ENCODE assay signal across 8 cellular contexts in the genomic region with DNA sequence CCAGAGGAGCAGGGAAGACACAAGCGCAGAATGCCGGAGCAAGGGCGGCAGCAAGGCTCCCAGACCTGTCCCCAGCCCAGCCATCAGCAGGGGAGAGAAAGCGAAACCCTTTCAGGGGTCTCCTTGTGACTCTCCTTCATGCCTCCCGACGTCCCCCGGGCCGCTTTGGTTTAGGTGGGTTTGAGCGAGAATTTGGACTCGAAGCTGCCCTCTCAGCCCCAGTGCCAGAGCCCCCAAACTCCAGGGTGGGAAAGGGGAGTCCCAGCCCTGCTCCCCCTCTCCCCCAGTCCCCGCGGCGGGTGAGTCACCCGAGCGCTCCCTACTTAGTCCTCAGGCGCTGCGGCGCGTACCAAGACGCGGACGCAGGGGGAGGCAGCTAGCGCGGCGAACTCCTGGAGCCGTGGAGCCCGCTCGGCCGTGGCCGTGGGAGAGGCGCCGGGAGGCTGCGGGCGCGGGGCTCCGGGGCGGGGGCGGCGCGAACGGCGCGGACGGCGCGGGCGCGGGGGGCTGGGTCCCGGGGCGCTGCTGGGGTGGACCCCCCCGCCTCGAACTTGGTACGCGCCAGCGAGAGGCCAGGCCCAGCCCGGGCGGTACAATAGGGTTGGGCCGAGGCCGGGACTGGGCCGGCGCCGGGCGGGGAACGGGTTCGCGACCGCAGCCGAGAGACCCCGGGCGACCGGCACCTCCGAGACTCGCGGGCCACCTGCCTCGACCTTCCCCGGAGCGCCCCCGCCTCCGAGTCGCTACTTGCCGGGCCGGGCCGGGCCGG.
DNase-seq lines count a peak whose midpoint lies in the region; ATAC-seq and TF ChIP-seq lines count a peak whose summit lies in the region.

MAP7D1 (plus strand) TSS at position 601 of the 769 bp plus-strand sequence. CDS start 258 bp downstream, outside the sequence.

- TF ChIP-seq CTCF in HL-60 (IDR thresholded peaks at IDR 0.05; ENCODE audit: insufficient read depth, low read length) = no peak

- DNase-seq in C1 segment of cervical spinal cord (lab: John Stamatoyannopoulos, UW) (peak; percentile 73 to 98 (median 92)), HL-60 (ENCODE audit: low read depth in 1 of 2, low spot score in 1 of 2) (peak; percentile 70 to 80), OCI-M1 (lab: John Stamatoyannopoulos, UW) (peak; percentile 87), activated T-cell treated with anti-CD3 and anti-CD28 coated beads for 48 hours (ENCODE audit: low read depth) (peak; percentile 81), erythroblast (lab: John Stamatoyannopoulos, UW) (peak; percentile 91 to 95)
- DNase-seq in stimulated activated CD8-positive, alpha-beta memory T cell treated with anti-CD3 and anti-CD28 coated beads, Interleukin-7, amount 100 ng/mL, for 24 hours (ENCODE audit: low read depth) = peak; percentile 62

- TF ChIP-seq POLR2A in erythroblast (IDR thresholded peaks at IDR 0.05; ENCODE audit: low read length) = peak; percentile 86

- H3K27ac ChIP-seq in HL-60 (replicated peaks) (peak within 1 kb of the TSS; percentile 86), muscle layer of colon (ENCODE audit: low read depth, low read length) (peak within 1 kb of the TSS; percentile 99)

- H3K27me3 ChIP-seq in HL-60 (ENCODE audit: insufficient read depth, poor library complexity, severe bottlenecking) (no peaks in the 10 kb centered on the region), muscle layer of colon (ENCODE audit: control insufficient read depth in 1 of 2, insufficient read depth in 2 of 2, low read length in 2 of 2) (no peaks in the 10 kb centered on the region)

- no peaks in the 10 kb centered on the region for H3K9me3 ChIP-seq in muscle layer of colon (ENCODE audit: low read length)

- ATAC-seq in GM19351 (IDR thresholded peaks at IDR 0.05; ENCODE audit: unreplicated experiment) = peak; percentile 54

- H3K4me1 ChIP-seq in muscle layer of colon (ENCODE audit: insufficient read depth, low read length) = peaks cover 54% of the 10 kb centered on the region

- H3K4me3 ChIP-seq in HL-60 (replicated peaks; ENCODE audit: insufficient read depth, low read length) (peak within 1 kb of the TSS; percentile 88), muscle layer of colon (ENCODE audit: low read depth in 1 of 2, low read length in 2 of 2) (peak within 1 kb of the TSS; percentile 90 to 98)

- H3K9ac ChIP-seq in muscle layer of colon (ENCODE audit: low read length) = peak within 1 kb of the TSS; percentile 99

- peaks cover 5% of the 10 kb centered on the region for H3K36me3 ChIP-seq in muscle layer of colon (ENCODE audit: insufficient read depth, low read length)

Comparison
In these comparisons a context has a peak if more than half of its experiments do, and no peak if none do; other contexts are left out.
1. Peak in every context shown above with its lines: DNase-seq, ATAC-seq, H3K4me3 ChIP-seq and H3K27ac ChIP-seq.